ENCODE assay signal across 27 cellular contexts in the genomic region with DNA sequence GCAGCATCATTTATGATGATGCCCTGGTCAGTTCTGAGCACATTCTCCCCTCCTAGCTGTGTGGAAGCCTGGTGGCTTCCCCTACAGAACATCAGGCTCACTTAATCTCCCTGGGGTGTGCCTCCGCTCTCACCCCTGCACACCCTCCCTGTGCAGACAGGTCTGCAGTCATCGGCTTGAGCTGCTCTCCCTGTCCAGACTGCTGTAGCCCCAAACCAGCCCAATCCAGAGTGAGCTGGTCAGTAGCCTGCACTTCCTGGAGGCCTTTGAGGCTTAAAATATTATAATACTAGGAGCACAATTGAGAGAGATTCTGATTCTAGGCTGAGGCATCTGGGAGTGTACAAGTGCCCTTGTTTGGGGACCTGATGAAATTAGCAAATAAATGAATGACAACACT.
DNase-seq lines count a peak whose midpoint lies in the region; ATAC-seq and TF ChIP-seq lines count a peak whose summit lies in the region.
"Had no signal": no experiment of that assay in that cellular context is flagged by ENCODE, and none has a peak within 500 bp of the region (broad histone marks: within the 10 kb centered on the region; RNA-seq: fewer than 3 reads in every experiment).

No MANE protein-coding gene starts in this region.

- POLR2A ChIA-PET in MCF 10A (lab: Yijun Ruan, JAX), result interaction anchor here (1.0 to 1.2 kb wide), 3 partner anchors 8 to 111 kb away, joined by 3 to 5 read pairs (median 3); no protein-coding TSS in a partner anchor

- H3K27ac ChIP-seq in breast epithelium (no peak overlapping the region), sigmoid colon (peak overlapping the region; percentile 39 to 97 (median 68))
- H3K27ac ChIP-seq: 22Rv1, SJCRH30 had no signal

- CTCF ChIA-PET in MCF 10A (lab: Yijun Ruan, JAX), result interaction anchor here (0.7 to 2.3 kb wide), 6 partner anchors 15 to 200 kb away, joined by 3 to 11 read pairs (median 4); no protein-coding TSS in a partner anchor

- no peak for TF ChIP-seq CTCF in MCF 10A (IDR thresholded peaks at IDR 0.05; ENCODE audit: unreplicated experiment)
- TF ChIP-seq CTCF in breast epithelium (IDR thresholded peaks at IDR 0.05), result no peak
- TF ChIP-seq CTCF in sigmoid colon (IDR thresholded peaks at IDR 0.05), result no peak

- no TSS peak for BruUV-seq in MCF 10A (replicated peaks; lab: Mats Ljungman, UMichigan)

- H3K4me3 ChIP-seq in breast epithelium, result no peak overlapping the region
- H3K4me3 ChIP-seq in sigmoid colon, result no peak overlapping the region
- H3K4me3 ChIP-seq: GM23338, SJCRH30, stomach had no signal

- no peak for ATAC-seq in stimulated activated effector memory CD8-positive, alpha-beta T cell treated with anti-CD3 and anti-CD28 coated beads, Interleukin-12 subunit alpha, Interleukin-12 subunit beta, amount 100 ng/mL, for 72 hours
- ATAC-seq: activated CD4-positive, CD25-positive, alpha-beta regulatory T cell treated with anti-CD3 and anti-CD28 coated beads, Interleukin-2, amount 50 U/mL, for 24 hours; effector memory CD8-positive, alpha-beta T cell; GM23338; PC-3; T-cell had no signal

- no peak for TF ChIP-seq POLR2A in breast epithelium (IDR thresholded peaks at IDR 0.05)
- no peak for TF ChIP-seq POLR2A in sigmoid colon (IDR thresholded peaks at IDR 0.05)

- H3K36me3 Mint-ChIP-seq in MCF 10A (ENCODE audit: insufficient read depth, unreplicated experiment), result no peaks in the 10 kb centered on the region
- peaks cover 38% of the 10 kb centered on the region for H3K36me3 Mint-ChIP-seq in dendritic cell treated with granulocyte-macrophage colony-stimulating factor and Interleukin-4, amounts not matched to agents 40 ng/mL and 50 ng/mL, for 4 days (ENCODE audit: low read depth)
- H3K36me3 Mint-ChIP-seq in stimulated activated effector memory CD8-positive, alpha-beta T cell treated with anti-CD3 and anti-CD28 coated beads, Interleukin-12 subunit alpha, Interleukin-12 subunit beta, amount 100 ng/mL, for 72 hours, result no peaks in the 10 kb centered on the region
- H3K36me3 Mint-ChIP-seq: T-cell, type B pancreatic cell had no signal

- 38 to 72% methylated on average over 2 of the region's 2 CpGs for WGBS in sigmoid colon, 2 donors

- peaks cover 27% of the 10 kb centered on the region for H3K4me1 Mint-ChIP-seq in MCF 10A (ENCODE audit: insufficient read depth, unreplicated experiment)
- H3K4me1 Mint-ChIP-seq in dendritic cell treated with granulocyte-macrophage colony-stimulating factor and Interleukin-4, amounts not matched to agents 40 ng/mL and 50 ng/mL, for 4 days (ENCODE audit: low read depth), result peaks cover 70% of the 10 kb centered on the region
- H3K4me1 Mint-ChIP-seq in stimulated activated effector memory CD8-positive, alpha-beta T cell treated with anti-CD3 and anti-CD28 coated beads, Interleukin-12 subunit alpha, Interleukin-12 subunit beta, amount 100 ng/mL, for 72 hours, result no peaks in the 10 kb centered on the region
- H3K4me1 Mint-ChIP-seq: CD4-positive, alpha-beta memory T cell had no signal

- TF ChIP-seq EP300 in sigmoid colon (IDR thresholded peaks at IDR 0.05), result no peak

- H3K27ac Mint-ChIP-seq in MCF 10A (ENCODE audit: low read depth, unreplicated experiment), result no peak overlapping the region
- peak overlapping the region; percentile 46 for H3K27ac Mint-ChIP-seq in dendritic cell treated with granulocyte-macrophage colony-stimulating factor and Interleukin-4, amounts not matched to agents 40 ng/mL and 50 ng/mL, for 4 days
- no peak overlapping the region for H3K27ac Mint-ChIP-seq in stimulated activated effector memory CD8-positive, alpha-beta T cell treated with anti-CD3 and anti-CD28 coated beads, Interleukin-12 subunit alpha, Interleukin-12 subunit beta, amount 100 ng/mL, for 72 hours
- H3K27ac Mint-ChIP-seq: activated T-cell treated with anti-CD3 and anti-CD28 coated beads, Interleukin-2, amount 50 U/mL, for 24 hours; CD4-positive, alpha-beta memory T cell; effector memory CD8-positive, alpha-beta T cell; GM23338; T-cell; type B pancreatic cell had no signal

- H3K27me3 ChIP-seq in breast epithelium, result no peaks in the 10 kb centered on the region
- no peaks in the 10 kb centered on the region for H3K27me3 ChIP-seq in sigmoid colon
- H3K27me3 ChIP-seq: SJCRH30, stomach had no signal

- H3K4me3 Mint-ChIP-seq in MCF 10A (ENCODE audit: unreplicated experiment), result no peak overlapping the region
- no peak overlapping the region for H3K4me3 Mint-ChIP-seq in dendritic cell treated with granulocyte-macrophage colony-stimulating factor and Interleukin-4, amounts not matched to agents 40 ng/mL and 50 ng/mL, for 4 days
- no peak overlapping the region for H3K4me3 Mint-ChIP-seq in stimulated activated effector memory CD8-positive, alpha-beta T cell treated with anti-CD3 and anti-CD28 coated beads, Interleukin-12 subunit alpha, Interleukin-12 subunit beta, amount 100 ng/mL, for 72 hours
- H3K4me3 Mint-ChIP-seq: activated T-cell treated with anti-CD3 and anti-CD28 coated beads, Interleukin-2, amount 50 U/mL, for 24 hours; CD4-positive, alpha-beta memory T cell; effector memory CD8-positive, alpha-beta T cell; GM23338; T-cell; type B pancreatic cell had no signal

- H3K36me3 ChIP-seq in breast epithelium (no peaks in the 10 kb centered on the region), sigmoid colon (no peaks in the 10 kb centered on the region)
- H3K36me3 ChIP-seq: SJCRH30, stomach had no signal

- intact Hi-C loops in MCF 10A (cut with micrococcal nuclease) (no loop called here), breast epithelium (cut with DNase I; ENCODE audit: low total_unique reads) (no loop called here), sigmoid colon (cut with DNase I) (no loop called here)
- intact Hi-C loops in dendritic cell treated with granulocyte-macrophage colony-stimulating factor and Interleukin-4, amounts not matched to agents 40 ng/mL and 50 ng/mL, for 4 days (cut with micrococcal nuclease), result no loop called here

- peak; percentile 23 for DNase-seq in MCF 10A (ENCODE audit: unreplicated experiment)
- DNase-seq in breast epithelium (ENCODE audit: low spot score in 2 of 2), result no peak
- DNase-seq in mucosa of gallbladder (ENCODE audit: low spot score), result peak; percentile 30
- no peak for DNase-seq in sigmoid colon
- DNase-seq in stimulated activated CD4-positive, alpha-beta T cell treated with anti-CD3 and anti-CD28 coated beads, Interleukin-12 subunit alpha, Interleukin-12 subunit beta, amount 100 ng/mL, for 4 hours, result no peak
- no peak for DNase-seq in activated CD4-positive, CD25-positive, alpha-beta regulatory T cell treated with anti-CD3 and anti-CD28 coated beads, Interleukin-2, amount 50 U/mL, for 72 hours
- DNase-seq in stimulated activated effector memory CD8-positive, alpha-beta T cell treated with anti-CD3 and anti-CD28 coated beads, Interleukin-12 subunit alpha, Interleukin-12 subunit beta, amount 100 ng/mL, for 72 hours (ENCODE audit: low spot score in 2 of 2), result no peak
- DNase-seq: activated CD8-positive, alpha-beta memory T cell treated with anti-CD3 and anti-CD28 coated beads for 24 hours; activated gamma-delta T cell treated with Interleukin-2 at 50 U/mL for 16 hours; activated T-cell treated with anti-CD3 and anti-CD28 coated beads, Interleukin-2, amount 50 U/mL, for 24 hours; CD4-positive, alpha-beta memory T cell; DMS79; effector memory CD8-positive, alpha-beta T cell; KBM-7; mammary epithelial cell; NCI-H146; NCI-H510A; occipital lobe; PC-3; SJCRH30; stomach; T-cell had no signal

- H3K9me3 ChIP-seq in breast epithelium (no peaks in the 10 kb centered on the region), sigmoid colon (no peaks in the 10 kb centered on the region)
- H3K9me3 ChIP-seq: SJCRH30, stomach had no signal

- H3K4me1 ChIP-seq in breast epithelium (no peaks in the 10 kb centered on the region), sigmoid colon (peaks cover 0 to 69% (median 55%) of the 10 kb centered on the region in 4 donors)

- no peaks in the 10 kb centered on the region for H3K27me3 Mint-ChIP-seq in MCF 10A (ENCODE audit: insufficient read depth, unreplicated experiment)
- no peaks in the 10 kb centered on the region for H3K27me3 Mint-ChIP-seq in dendritic cell treated with granulocyte-macrophage colony-stimulating factor and Interleukin-4, amounts not matched to agents 40 ng/mL and 50 ng/mL, for 4 days
- H3K27me3 Mint-ChIP-seq: activated T-cell treated with anti-CD3 and anti-CD28 coated beads, Interleukin-2, amount 50 U/mL, for 24 hours; CD4-positive, alpha-beta memory T cell; effector memory CD8-positive, alpha-beta T cell; T-cell; type B pancreatic cell had no signal

- no peaks in the 10 kb centered on the region for H3K9me3 Mint-ChIP-seq in MCF 10A (ENCODE audit: unreplicated experiment)
- no peaks in the 10 kb centered on the region for H3K9me3 Mint-ChIP-seq in dendritic cell treated with granulocyte-macrophage colony-stimulating factor and Interleukin-4, amounts not matched to agents 40 ng/mL and 50 ng/mL, for 4 days
- no peaks in the 10 kb centered on the region for H3K9me3 Mint-ChIP-seq in stimulated activated effector memory CD8-positive, alpha-beta T cell treated with anti-CD3 and anti-CD28 coated beads, Interleukin-12 subunit alpha, Interleukin-12 subunit beta, amount 100 ng/mL, for 72 hours
- H3K9me3 Mint-ChIP-seq: activated T-cell treated with anti-CD3 and anti-CD28 coated beads, Interleukin-2, amount 50 U/mL, for 24 hours; CD4-positive, alpha-beta memory T cell; effector memory CD8-positive, alpha-beta T cell; GM23338; T-cell; type B pancreatic cell had no signal

Comparison
In these comparisons a context has a peak if more than half of its experiments do, and no peak if none do; other contexts are left out.
1. DNase-seq: peak in MCF 10A (single experiment) and mucosa of gallbladder (single experiment); none in breast epithelium (0 of 2), sigmoid colon (single experiment), stimulated activated CD4-positive, alpha-beta T cell treated with anti-CD3 and anti-CD28 coated beads, Interleukin-12 subunit alpha, Interleukin-12 subunit beta, amount 100 ng/mL, for 4 hours (single experiment), activated CD4-positive, CD25-positive, alpha-beta regulatory T cell treated with anti-CD3 and anti-CD28 coated beads, Interleukin-2, amount 50 U/mL, for 72 hours (single experiment) and stimulated activated effector memory CD8-positive, alpha-beta T cell treated with anti-CD3 and anti-CD28 coated beads, Interleukin-12 subunit alpha, Interleukin-12 subunit beta, amount 100 ng/mL, for 72 hours (0 of 2).
2. H3K27ac ChIP-seq: peak in sigmoid colon (4 of 4); none in breast epithelium (0 of 2).